ENCODE assay signal across 8 cellular contexts in the genomic region with DNA sequence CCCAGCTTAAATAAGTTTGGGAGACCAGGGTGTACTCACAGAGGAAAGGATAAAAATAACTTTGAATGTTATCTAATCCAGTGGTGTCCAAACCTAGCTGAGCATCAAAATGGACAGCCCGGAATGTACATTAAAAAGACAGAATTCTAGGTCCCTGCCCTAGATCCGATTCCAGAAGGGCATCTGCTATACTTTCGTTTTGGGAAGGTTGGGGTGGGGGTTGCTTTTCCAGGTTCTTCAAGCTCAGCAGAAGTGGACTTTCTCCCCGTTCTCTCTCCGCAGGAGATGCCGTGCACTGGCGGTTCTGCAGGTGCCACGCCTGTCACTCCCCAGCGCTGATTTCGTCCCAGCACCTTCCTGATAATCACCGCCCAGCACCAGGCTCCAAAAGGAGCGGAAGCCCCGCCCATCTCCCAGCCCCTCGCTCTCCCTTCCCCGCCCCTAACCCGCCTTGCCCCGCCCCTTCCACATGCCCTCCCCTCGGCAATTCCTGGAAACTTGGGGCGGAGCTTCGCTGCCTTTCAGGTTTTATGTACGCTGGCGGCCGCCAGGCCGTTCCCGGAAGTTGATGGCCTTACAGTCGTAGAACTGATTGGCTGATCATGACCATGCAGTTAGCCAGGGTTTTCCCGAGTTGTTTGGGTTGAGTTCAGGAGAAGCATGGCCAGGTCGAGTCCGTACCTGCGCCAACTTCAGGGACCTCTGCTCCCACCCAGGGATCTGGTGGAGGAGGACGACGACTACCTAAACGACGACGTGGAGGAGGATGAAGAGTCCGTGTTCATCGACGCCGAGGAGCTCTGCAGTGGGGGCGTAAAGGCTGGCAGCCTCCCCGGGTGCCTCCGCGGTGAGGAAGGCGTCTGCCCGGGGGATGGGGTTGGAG. TPM values are rescaled to one million over a fixed set of nuclear protein-coding genes. Genes with fewer than 3 reads are reported as not detected.
DNase-seq lines count a peak whose midpoint lies in the region; ATAC-seq, FAIRE-seq and TF ChIP-seq lines count a peak whose summit lies in the region.

A gene (plus strand): TSS at position 550 of the 883 bp plus-strand sequence. CDS start 111 bp downstream, at position 661.

- H3K9me3 ChIP-seq in OCI-LY3 (ENCODE audit: insufficient read depth, low read length), result no peaks in the 10 kb centered on the region
- no peaks in the 10 kb centered on the region for H3K9me3 ChIP-seq in endothelial cell of umbilical vein (replicated peaks; ENCODE audit: control insufficient read depth, insufficient read depth, low read length)

- peak within 1 kb of the TSS; percentile 73 for H2AFZ ChIP-seq in OCI-LY3 (ENCODE audit: low read depth, low read length)
- peak within 1 kb of the TSS; percentile 93 for H2AFZ ChIP-seq in endothelial cell of umbilical vein (ENCODE audit: low read depth, low read length)

- peaks cover 27% of the 10 kb centered on the region for H3K4me1 Mint-ChIP-seq in mesothelial cell of epicardium

- TF ChIP-seq POLR2A in endothelial cell of umbilical vein (IDR thresholded peaks at IDR 0.05; ENCODE audit: low read depth, low read length), result peak; percentile 67

- H4K20me1 ChIP-seq in OCI-LY3 (ENCODE audit: insufficient read depth, low read length) (no peaks in the 10 kb centered on the region), endothelial cell of umbilical vein (replicated peaks; ENCODE audit: control insufficient read depth, extremely low read depth, insufficient read depth, low read length) (no peaks in the 10 kb centered on the region)

- CTCF ChIA-PET in endothelial cell of umbilical vein (lab: Charles Lee), result interaction anchor here (0.7 to 2.1 kb wide), 12 partner anchors 12 to 1506 kb away, joined by 3 to 14 read pairs (median 5); a partner anchor contains a TSS

- BruUV-seq in endothelial cell of umbilical vein (replicated peaks; lab: Mats Ljungman, UMichigan), result TSS peak; percentile 72

- POLR2A ChIA-PET in endothelial cell of umbilical vein (lab: Charles Lee), result interaction anchor here (1.1 kb wide), 1 partner anchor 132 kb away, joined by 3 read pairs; a partner anchor contains a TSS

- H3K4me3 Mint-ChIP-seq in mesothelial cell of epicardium, result peak within 1 kb of the TSS; percentile 97

- H3K4me2 ChIP-seq in OCI-LY3 (ENCODE audit: low read length) (peak within 1 kb of the TSS; percentile 73), endothelial cell of umbilical vein (ENCODE audit: insufficient read depth, low read length) (peak within 1 kb of the TSS; percentile 94)

- H3K9me1 ChIP-seq in endothelial cell of umbilical vein (replicated peaks; ENCODE audit: control insufficient read depth, extremely low read depth, insufficient read depth, low read length), result no peaks in the 10 kb centered on the region

- FAIRE-seq in endothelial cell of umbilical vein (lab: Jason Lieb, UNC), result peak; percentile 97

- DNase-seq in DMS 273 treated with DMSO at 0.1 percent for 48 hours (lab: John Stamatoyannopoulos, UW) (peak; percentile 76), HuH-7.5 (ENCODE audit: low spot score) (peak; percentile 67), endothelial cell of umbilical vein (ENCODE audit: low read depth, low spot score) (peak; percentile 95), mesothelial cell of epicardium (ENCODE audit: low spot score in 2 of 2, unreplicated experiment in 2 of 2) (peak; percentile 94 to 97)
- peak; percentile 98 for DNase-seq in activated CD8-positive, alpha-beta memory T cell treated with anti-CD3 and anti-CD28 coated beads, Interleukin-2, amount 50 U/mL, for 4 hours
- DNase-seq in stimulated activated CD8-positive, alpha-beta memory T cell treated with anti-CD3 and anti-CD28 coated beads, Interleukin-15, amount 100 ng/mL, for 4 hours (ENCODE audit: low read depth in 2 of 2), result peak; percentile 90 to 95

- no peaks in the 10 kb centered on the region for H3K36me3 ChIP-seq in OCI-LY3 (replicated peaks; ENCODE audit: low read depth, low read length)
- H3K36me3 ChIP-seq in endothelial cell of umbilical vein (ENCODE audit: control insufficient read depth in 2 of 2, extremely low read depth in 1 of 2, insufficient read depth in 2 of 2, low read length in 2 of 2), result no peaks in the 10 kb centered on the region

- H3K4me1 ChIP-seq in OCI-LY3 (ENCODE audit: low read length), result peaks cover 7% of the 10 kb centered on the region; the same call in 1 of the 2 replicates
- H3K4me1 ChIP-seq in endothelial cell of umbilical vein (ENCODE audit: control insufficient read depth, extremely low read depth, insufficient read depth, low read length), result no peaks in the 10 kb centered on the region

- H3K27me3 ChIP-seq in OCI-LY3 (ENCODE audit: low read depth, low read length), result peaks cover 16% of the 10 kb centered on the region
- peaks cover 14 to 22% of the 10 kb centered on the region in 2 experiments for H3K27me3 ChIP-seq in endothelial cell of umbilical vein (ENCODE audit: control insufficient read depth in 2 of 2, insufficient read depth in 2 of 2, low read length in 2 of 2)

- H3K9ac ChIP-seq in OCI-LY3 (ENCODE audit: low read length) (peak within 1 kb of the TSS; percentile 72), endothelial cell of umbilical vein (replicated peaks; ENCODE audit: extremely low read depth, insufficient read depth, low read length) (peak within 1 kb of the TSS; percentile 44)

- dilution Hi-C loops in endothelial cell of umbilical vein (cut with MboI; ENCODE audit: extremely low pct_ligation_motif_present, low sequenced_read_pairs), result no loop called here

- peaks cover 6% of the 10 kb centered on the region for H3K36me3 Mint-ChIP-seq in mesothelial cell of epicardium

- H3K4me3 ChIP-seq in OCI-LY3 (ENCODE audit: low read length) (peak within 1 kb of the TSS; percentile 89), endothelial cell of umbilical vein (replicated peaks in 1 of 3; ENCODE audit: insufficient read depth in 1 of 3, low read depth in 1 of 3, low read length in 3 of 3) (peak within 1 kb of the TSS; percentile 77 to 86 (median 78))

- TF ChIP-seq CTCF in OCI-LY3 (IDR thresholded peaks at IDR 0.05; ENCODE audit: low read depth, low read length) (no peak), endothelial cell of umbilical vein (IDR thresholded peaks at IDR 0.05; ENCODE audit: extremely low read depth in 1 of 2, insufficient read depth in 1 of 2, low read depth in 1 of 2, low read length in 2 of 2) (no peak), mesothelial cell of epicardium (IDR thresholded peaks at IDR 0.05; ENCODE audit: unreplicated experiment) (no peak)

- peak within 1 kb of the TSS; percentile 22; the same call in 1 of the 2 replicates for H3K27ac ChIP-seq in OCI-LY3 (ENCODE audit: low read length)
- peak within 1 kb of the TSS; percentile 29 for H3K27ac ChIP-seq in endothelial cell of umbilical vein (ENCODE audit: insufficient read depth, low read depth, low read length)

- H3K9me3 Mint-ChIP-seq in mesothelial cell of epicardium, result no peaks in the 10 kb centered on the region

- peak; percentile 93 for ATAC-seq in GM21528 (IDR thresholded peaks at IDR 0.05; ENCODE audit: low FRiP score, unreplicated experiment)

- peaks cover 30% of the 10 kb centered on the region for H3K27me3 Mint-ChIP-seq in mesothelial cell of epicardium (ENCODE audit: low read depth)

- peak within 1 kb of the TSS; percentile 98 for H3K27ac Mint-ChIP-seq in mesothelial cell of epicardium

- H3K79me2 ChIP-seq in OCI-LY3 (ENCODE audit: low read length) (no peaks in the 10 kb centered on the region), endothelial cell of umbilical vein (ENCODE audit: control insufficient read depth, insufficient read depth, low read length) (no peaks in the 10 kb centered on the region)

- intact Hi-C loops in endothelial cell of umbilical vein (cut with micrococcal nuclease), result loop anchor here (5.0 kb wide), 1 partner anchor 105 kb away; no protein-coding TSS in a partner anchor

TF ChIP-seq in endothelial cell of umbilical vein, 7 proteins besides CTCF, POLR2A, EP300 and RAD21:
- no peak for TF ChIP-seq EZH2 (IDR thresholded peaks at IDR 0.05; ENCODE audit: borderline replicate concordance, low read depth, low read length, severe bottlenecking)
- TF ChIP-seq, protein P1, sequence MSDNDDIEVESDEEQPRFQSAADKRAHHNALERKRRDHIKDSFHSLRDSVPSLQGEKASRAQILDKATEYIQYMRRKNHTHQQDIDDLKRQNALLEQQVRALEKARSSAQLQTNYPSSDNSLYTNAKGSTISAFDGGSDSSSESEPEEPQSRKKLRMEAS (IDR thresholded peaks at IDR 0.05; ENCODE audit: insufficient read depth, insufficient read length), result peak; percentile 13
- no peak for TF ChIP-seq JUN (IDR thresholded peaks at IDR 0.05; ENCODE audit: borderline replicate concordance, insufficient read depth, insufficient read length, low read depth)
- no peak for TF ChIP-seq MYC (IDR thresholded peaks at IDR 0.05; ENCODE audit: low read depth, low read length)
- TF ChIP-seq GATA2 (IDR thresholded peaks at IDR 0.05; ENCODE audit: insufficient read depth, insufficient read length, low read depth, low read length), result no peak
- TF ChIP-seq POLR2AphosphoS5 (IDR thresholded peaks at IDR 0.05; ENCODE audit: insufficient read depth, low read depth, low read length), result peak; percentile 38
- no peak for TF ChIP-seq FOS (IDR thresholded peaks at IDR 0.05; ENCODE audit: borderline replicate concordance, insufficient read depth, low read length)

RNA-seq across cellular contexts. Expression of the gene that starts here (rescaled TPM):
- 3.4 and 4.0 TPM in 2 replicates for total RNA-seq in endothelial cell of umbilical vein
- polyA plus RNA-seq in endothelial cell of umbilical vein, result 0.48 and 0.75 TPM in 2 replicates
- 0.52 and 0.56 TPM in 2 replicates for polyA plus RNA-seq in endothelial cell of umbilical vein (2011; cell fraction: cytosol; rRNA removed)
- 1.9 and 2.7 TPM in 2 replicates for polyA plus RNA-seq in endothelial cell of umbilical vein (2011; cell fraction: nucleus; rRNA removed)
- polyA plus RNA-seq in endothelial cell of umbilical vein (2012), result 0.48 and 0.92 TPM in 2 replicates
- 2.5 and 4.2 TPM in 2 replicates for polyA minus RNA-seq in endothelial cell of umbilical vein
- polyA minus RNA-seq in endothelial cell of umbilical vein (2011; cell fraction: cytosol; rRNA and poly(A)+ RNA removed), result 3.3 TPM
- 5.0 and 5.6 TPM in 2 replicates for polyA minus RNA-seq in endothelial cell of umbilical vein (2011; cell fraction: nucleus; rRNA and poly(A)+ RNA removed)
- 10.8 to 12.3 TPM (median 11.3 TPM) in 3 replicates for total RNA-seq in mesothelial cell of epicardium

Comparison
In these comparisons a context has a peak if more than half of its experiments do, and no peak if none do; other contexts are left out.
1. Peak in every context shown above with its lines: DNase-seq, ATAC-seq, H3K4me3 ChIP-seq and H3K27ac ChIP-seq.